8 cellular contexts compared by ENCODE assay signal in genomic region chr3:27484002-27484844, GRCh38. TPM values are rescaled to one million over a fixed set of nuclear protein-coding genes. Genes with fewer than 3 reads are reported as not detected.
DNase-seq lines count a peak whose midpoint lies in the region; ATAC-seq, FAIRE-seq and TF ChIP-seq lines count a peak whose summit lies in the region.

Gene SLC4A7, minus strand, starts transcription at chr3:27484384. Its CDS starts 258 bp downstream, at chr3:27484126.

- peak within 1 kb of the TSS; percentile 69 for H3K4me3 ChIP-seq in WI38 (ENCODE audit: low read depth, low read length)
- peak within 1 kb of the TSS; percentile 72 for H3K4me3 ChIP-seq in bronchial epithelial cell (ENCODE audit: low read depth, low read length)

- TF ChIP-seq CTCF in WI38 (IDR thresholded peaks at IDR 0.05; ENCODE audit: low read depth, low read length) (no peak), bronchial epithelial cell (IDR thresholded peaks at IDR 0.05; ENCODE audit: insufficient read depth, low read length, severe bottlenecking) (no peak)

- in situ Hi-C loops in ACHN (cut with HindIII; ENCODE audit: low pct_ligation_motif_present, low pct_unique_long_range_greater_than_20kb, low sequenced_read_pairs): no loop called here

- ATAC-seq in GM18873 (IDR thresholded peaks at IDR 0.05; ENCODE audit: low FRiP score, unreplicated experiment) (peak; percentile 87), HG03139 (IDR thresholded peaks at IDR 0.05; ENCODE audit: unreplicated experiment) (peak; percentile 90)

- no peaks in the 10 kb centered on the region for H3K36me3 ChIP-seq in bronchial epithelial cell (ENCODE audit: control insufficient read depth, insufficient read depth, low read length)

- no peak for FAIRE-seq in bronchial epithelial cell (lab: Jason Lieb, UNC)

- DNase-seq in ACHN (peak; percentile 91), NCI-H2227 (lab: John Stamatoyannopoulos, UW; ENCODE audit: unreplicated experiment) (peak; percentile 93), bronchial epithelial cell (ENCODE audit: low read depth) (peak; percentile 84), iPS-NIHi7 (ENCODE audit: extremely low spot score) (peak; percentile 98), smooth muscle cell of the brain vasculature (ENCODE audit: low read depth, low spot score) (peak; percentile 89)

- no peaks in the 10 kb centered on the region for H3K27me3 ChIP-seq in bronchial epithelial cell (ENCODE audit: control insufficient read depth, insufficient read depth, low read length)

RNA-seq across cellular contexts. Expression of gene SLC4A7, which starts in this region (rescaled TPM):
- total RNA-seq in bronchial epithelial cell: 91.4 and 96.6 TPM in 2 replicates

Comparison
In these comparisons a context has a peak if more than half of its experiments do, and no peak if none do; other contexts are left out.
1. Peak in every context shown above with its lines: DNase-seq, ATAC-seq and H3K4me3 ChIP-seq.